In the genomic region with DNA sequence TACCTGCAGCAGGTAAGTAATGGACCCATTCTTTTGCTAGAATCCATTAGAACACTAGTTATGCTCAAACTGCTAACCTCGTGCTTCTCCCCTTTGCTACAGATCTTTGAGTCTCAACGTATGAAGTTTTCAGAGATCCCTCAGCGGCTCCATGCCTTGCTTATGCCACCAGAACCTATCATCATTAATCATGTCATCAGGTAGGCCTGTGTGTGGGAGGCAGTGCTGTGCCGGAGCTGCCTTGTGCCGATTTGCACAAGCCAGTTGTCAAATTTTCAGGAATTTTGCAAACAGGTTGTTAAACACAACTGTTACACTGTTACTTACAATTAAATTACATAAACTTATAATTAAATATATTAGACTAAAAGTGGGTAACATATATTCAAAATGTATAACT, we compare ENCODE assay signal across 33 cellular contexts. TPM values are rescaled to one million over a fixed set of nuclear protein-coding genes. Genes with fewer than 3 reads are reported as not detected.
"Had no signal": no experiment of that assay in that cellular context is flagged by ENCODE, and none has a peak within 500 bp of the region (broad histone marks: within the 10 kb centered on the region; RNA-seq: fewer than 3 reads in every experiment).

No MANE protein-coding gene starts in this region.

- H3K27me3 ChIP-seq: body of pancreas, esophagus muscularis mucosa, foreskin keratinocyte, gastroesophageal sphincter had no signal

- H3K27ac Mint-ChIP-seq: activated B cell treated with CpG ODN at 0.5 μM for 24 hours; activated CD8-positive, alpha-beta T cell treated with anti-CD3 and anti-CD28 coated beads for 36 hours; activated naive CD8-positive, alpha-beta T cell; activated T-helper 17 cell treated with anti-CD3 and anti-CD28 coated beads, Interleukin-2, amount 50 U/mL, for 72 hours; effector memory CD8-positive, alpha-beta T cell; T-helper 17 cell; T-helper 2 cell treated with Interferon-gamma antibody and Interleukin-4, amounts not matched to agents 5 μg/mL and 100 μg/mL, for 36 hours had no signal

- DNase-seq: activated B cell treated with CpG ODN at 0.5 μM for 24 hours; activated CD4-positive, alpha-beta T cell treated with anti-CD3 and anti-CD28 coated beads for 48 hours; activated CD4-positive, alpha-beta T cell treated with anti-CD3 and anti-CD28 coated beads, Interleukin-2, amount 50 U/mL, for 1 hour; activated CD4-positive, alpha-beta T cell treated with anti-CD3 and anti-CD28 coated beads, Interleukin-2, amount 50 U/mL, for 48 hours; activated CD8-positive, alpha-beta memory T cell treated with anti-CD3 and anti-CD28 coated beads for 24 hours; activated CD8-positive, alpha-beta T cell treated with anti-CD3 and anti-CD28 coated beads for 36 hours; activated effector memory CD4-positive, alpha-beta T cell treated with Interleukin-2 at 50 U/mL for 16 hours; activated gamma-delta T cell treated with Interleukin-2 at 50 U/mL for 16 hours; activated naive CD4-positive, alpha-beta T cell treated with anti-CD3 and anti-CD28 coated beads, Interleukin-2, amount 50 U/mL, for 16 hours; activated naive CD4-positive, alpha-beta T cell treated with Interleukin-2 at 50 U/mL for 16 hours; activated T-cell treated with anti-CD3 and anti-CD28 coated beads, Interleukin-2, amount 50 U/mL, for 4 hours; amniotic stem cell; anterior cingulate cortex; body of pancreas; cortex of kidney; dermis blood vessel endothelial cell; effector CD4-positive, alpha-beta T cell; effector memory CD8-positive, alpha-beta T cell; erythroblast; foreskin keratinocyte; T-helper 1 cell; T-helper 17 cell; T1000; WERI-Rb-1 had no signal

- H3K9me3 Mint-ChIP-seq: activated B cell treated with CpG ODN at 0.5 μM for 24 hours; activated CD8-positive, alpha-beta T cell treated with anti-CD3 and anti-CD28 coated beads for 36 hours; activated T-cell treated with anti-CD3 and anti-CD28 coated beads, Interleukin-2, amount 50 U/mL, for 4 hours; activated T-helper 17 cell treated with anti-CD3 and anti-CD28 coated beads, Interleukin-2, amount 50 U/mL, for 72 hours; effector memory CD8-positive, alpha-beta T cell; T-helper 2 cell treated with Interferon-gamma antibody and Interleukin-4, amounts not matched to agents 5 μg/mL and 100 μg/mL, for 36 hours had no signal

- H3K27ac ChIP-seq: body of pancreas, esophagus muscularis mucosa, foreskin keratinocyte, gastroesophageal sphincter, WERI-Rb-1 had no signal

- FAIRE-seq: colon had no signal

- H3K9me3 ChIP-seq: body of pancreas, esophagus muscularis mucosa, gastroesophageal sphincter had no signal

- H3K4me3 ChIP-seq: body of pancreas, esophagus muscularis mucosa, gastroesophageal sphincter had no signal

- ATAC-seq: activated CD4-positive, CD25-positive, alpha-beta regulatory T cell treated with anti-CD3 and anti-CD28 coated beads, Interleukin-2, amount 50 U/mL, for 24 hours; activated CD8-positive, alpha-beta T cell treated with anti-CD3 and anti-CD28 coated beads for 36 hours; activated T-cell treated with anti-CD3 and anti-CD28 coated beads, Interleukin-2, amount 50 U/mL, for 4 hours; activated T-helper 17 cell treated with anti-CD3 and anti-CD28 coated beads, Interleukin-2, amount 50 U/mL, for 72 hours; body of pancreas; effector memory CD8-positive, alpha-beta T cell; foreskin keratinocyte; gastroesophageal sphincter; T-helper 17 cell had no signal

- H3K27me3 Mint-ChIP-seq: activated B cell treated with CpG ODN at 0.5 μM for 24 hours; activated CD8-positive, alpha-beta T cell treated with anti-CD3 and anti-CD28 coated beads for 36 hours; activated naive CD8-positive, alpha-beta T cell; activated T-helper 17 cell treated with anti-CD3 and anti-CD28 coated beads, Interleukin-2, amount 50 U/mL, for 72 hours; effector memory CD8-positive, alpha-beta T cell; T-helper 17 cell had no signal

- H3K4me3 Mint-ChIP-seq: activated B cell treated with CpG ODN at 0.5 μM for 24 hours; activated CD8-positive, alpha-beta T cell treated with anti-CD3 and anti-CD28 coated beads for 36 hours; activated naive CD8-positive, alpha-beta T cell; activated T-cell treated with anti-CD3 and anti-CD28 coated beads, Interleukin-2, amount 50 U/mL, for 4 hours; activated T-helper 17 cell treated with anti-CD3 and anti-CD28 coated beads, Interleukin-2, amount 50 U/mL, for 72 hours; effector memory CD8-positive, alpha-beta T cell; T-helper 17 cell; T-helper 2 cell treated with Interferon-gamma antibody and Interleukin-4, amounts not matched to agents 5 μg/mL and 100 μg/mL, for 36 hours had no signal

RNA-seq across cellular contexts. Expression of a gene that starts 13.4 kb away (rescaled TPM):
- total RNA-seq: chondrocyte, dermis blood vessel endothelial cell, glomerular endothelial cell had no signal

RNA-seq across cellular contexts. Expression of a gene that starts 33.0 kb away (rescaled TPM):
- total RNA-seq: activated B cell treated with CpG ODN at 0.5 μM for 24 hours had no signal
